ENCODE assay signal across 15 cellular contexts in the genomic region with DNA sequence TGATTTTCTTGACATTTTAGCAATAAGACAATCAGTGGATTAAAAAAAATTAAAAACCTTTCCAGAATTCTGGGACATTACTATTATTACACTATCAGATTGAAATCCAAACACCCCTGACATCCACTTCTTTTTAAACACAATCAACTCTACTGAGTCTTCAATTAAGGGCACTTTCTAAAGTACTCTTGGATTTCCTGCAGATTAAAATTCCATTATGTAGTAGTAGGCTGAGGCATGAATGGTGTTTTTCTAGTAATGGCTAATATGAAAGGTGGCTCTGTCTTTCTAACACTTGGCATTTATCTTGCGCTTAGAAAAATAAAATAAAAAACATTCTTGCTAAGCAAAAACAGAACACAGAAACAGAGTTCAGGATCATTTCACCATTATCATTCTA.
"Had no signal": no experiment of that assay in that cellular context is flagged by ENCODE, and none has a peak within 500 bp of the region (broad histone marks: within the 10 kb centered on the region; RNA-seq: fewer than 3 reads in every experiment).

No MANE protein-coding gene starts in this region.

- H3K4me3 ChIP-seq: coronary artery, heart right ventricle, right lobe of liver, upper lobe of right lung had no signal

- H3K27ac ChIP-seq: parathyroid adenoma, right lobe of liver, upper lobe of right lung had no signal

- H3K79me2 ChIP-seq: parathyroid adenoma had no signal

- H3K36me3 ChIP-seq: right lobe of liver had no signal

- DNase-seq: activated CD4-positive, alpha-beta T cell treated with anti-CD3 and anti-CD28 coated beads, Interleukin-2, amount 50 U/mL, for 4 hours; activated naive CD4-positive, alpha-beta T cell; activated naive CD8-positive, alpha-beta T cell treated with anti-CD3 and anti-CD28 coated beads for 36 hours; amniotic stem cell; central memory CD4-positive, alpha-beta T cell; erythroblast; heart right ventricle; immature natural killer cell; left ventricle myocardium superior; naive thymus-derived CD8-positive, alpha-beta T cell; right lobe of liver; stimulated activated naive B cell treated with anti-CD40 and anti-IgM and Interleukin-4, amounts not matched to agents 10 μg/mL and 1 μg/mL and 100 μg/mL, for 72 hours; upper lobe of right lung had no signal

- H3K9me3 ChIP-seq: heart right ventricle, right lobe of liver, upper lobe of right lung had no signal

- ATAC-seq: naive thymus-derived CD8-positive, alpha-beta T cell; right lobe of liver; stimulated activated naive B cell treated with anti-CD40 and anti-IgM and Interleukin-4, amounts not matched to agents 10 μg/mL and 1 μg/mL and 100 μg/mL, for 72 hours; upper lobe of right lung had no signal

- H3K4me1 ChIP-seq: parathyroid adenoma, right lobe of liver, upper lobe of right lung had no signal

- H2AFZ ChIP-seq: parathyroid adenoma had no signal

- H3K9ac ChIP-seq: parathyroid adenoma had no signal

- H3K27me3 ChIP-seq: heart right ventricle, right lobe of liver, upper lobe of right lung had no signal
